In genomic region chr22:40024201-40025061, GRCh38 we compare ENCODE assay signal across 8 cellular contexts. TPM values are rescaled to one million over a fixed set of nuclear protein-coding genes. Genes with fewer than 3 reads are reported as not detected.
DNase-seq lines count a peak whose midpoint lies in the region; ATAC-seq lines count a peak whose summit lies in the region.

No MANE protein-coding gene starts in this region.

- DNase-seq in DMS 273 (lab: John Stamatoyannopoulos, UW; ENCODE audit: unreplicated experiment) (peak; percentile 84), DMS 273 treated with DMSO at 0.1 percent for 48 hours (lab: John Stamatoyannopoulos, UW) (no peak), NCI-H2171 (lab: John Stamatoyannopoulos, UW) (peak; percentile 74), caudate nucleus (lab: John Stamatoyannopoulos, UW) (peak in 52 of 61 donors; percentile 11 to 79 (median 41)), left lobe of liver (ENCODE audit: low spot score) (peak; percentile 64)
- DNase-seq in activated CD4-positive, CD25-positive, alpha-beta regulatory T cell treated with anti-CD3 and anti-CD28 coated beads, Interleukin-2, amount 50 U/mL, for 16 hours (ENCODE audit: low read depth, low spot score) = peak; percentile 31
- peak in 2 of 3 donors; percentile 30 to 49 for DNase-seq in stimulated activated CD4-positive, alpha-beta T cell treated with anti-CD3 and anti-CD28 coated beads, TNF-alpha, amount 100 ng/mL, for 1 hour (ENCODE audit: low read depth in 3 of 3, low spot score in 1 of 3)

- peak; percentile 91 for ATAC-seq in left lobe of liver
- no peak for ATAC-seq in HG03442 (IDR thresholded peaks at IDR 0.05; ENCODE audit: unreplicated experiment)

- H3K27ac ChIP-seq in caudate nucleus (ENCODE audit: low read depth, low read length) = no peak overlapping the region

RNA-seq across cellular contexts. Expression of gene FAM83F, which starts 29.7 kb away (rescaled TPM):
- 6.6 TPM for total RNA-seq in left lobe of liver
